Comparison of ENCODE assay signal across 16 cellular contexts in genomic region chr2:191657977-191658376, GRCh38. TPM values are rescaled to one million over a fixed set of nuclear protein-coding genes. Genes with fewer than 3 reads are reported as not detected.
DNase-seq lines count a peak whose midpoint lies in the region; ATAC-seq and TF ChIP-seq lines count a peak whose summit lies in the region.
"Had no signal": no experiment of that assay in that cellular context is flagged by ENCODE, and none has a peak within 500 bp of the region (broad histone marks: within the 10 kb centered on the region; RNA-seq: fewer than 3 reads in every experiment).

No MANE protein-coding gene starts in this region.

- H4K20me1 ChIP-seq in OCI-LY7 (ENCODE audit: insufficient read depth, low read length) = no peaks in the 10 kb centered on the region

- H3K4me1 ChIP-seq in gastroesophageal sphincter (no peaks in the 10 kb centered on the region), OCI-LY7 (ENCODE audit: insufficient read depth, low read length, poor library complexity, severe bottlenecking) (no peaks in the 10 kb centered on the region)
- H3K4me1 ChIP-seq: BE2C, neural progenitor cell had no signal

- H3K4me2 ChIP-seq in OCI-LY7 (ENCODE audit: low read length) = no peak overlapping the region
- H3K4me2 ChIP-seq: neural progenitor cell had no signal

- H3K9me2 ChIP-seq in OCI-LY7 (ENCODE audit: insufficient read depth, low read length) = no peaks in the 10 kb centered on the region

- H3K27me3 Mint-ChIP-seq in CD4-positive, alpha-beta T cell = no peaks in the 10 kb centered on the region
- H3K27me3 Mint-ChIP-seq: memory B cell had no signal

- intact Hi-C loops in OCI-LY7 (cut with micrococcal nuclease; ENCODE audit: unreplicated experiment) = no loop called here
- intact Hi-C loops in CD4-positive, alpha-beta T cell (cut with DNase I, micrococcal nuclease) = no loop called here

- H3K36me3 Mint-ChIP-seq in CD4-positive, alpha-beta T cell (ENCODE audit: low read depth) = no peaks in the 10 kb centered on the region
- H3K36me3 Mint-ChIP-seq: memory B cell, neural progenitor cell had no signal

- CTCF ChIA-PET in OCI-LY7 (lab: Charles Lee; ENCODE audit: unreplicated experiment) = no interaction called here
- CTCF ChIA-PET in CD4-positive, alpha-beta T cell (lab: Charles Lee) = no interaction called here

- H3K9me3 ChIP-seq in gastroesophageal sphincter (no peaks in the 10 kb centered on the region), OCI-LY7 (ENCODE audit: low read length) (no peaks in the 10 kb centered on the region)
- no peaks in the 10 kb centered on the region for H3K9me3 ChIP-seq in CD4-positive, alpha-beta T cell (ENCODE audit: control insufficient read depth, low read length)
- H3K9me3 ChIP-seq: BE2C, right lobe of liver had no signal

- DNase-seq in AG08396 (ENCODE audit: low spot score) (peak; percentile 15), HCEC 1CT (peak; percentile 83), brain microvascular endothelial cell (peak; percentile 28), NCI-H2171 treated with DMSO at 0.1 percent for 48 hours (lab: John Stamatoyannopoulos, UW) (no peak), OCI-LY7 (ENCODE audit: low spot score) (no peak)
- no peak for DNase-seq in CD4-positive, alpha-beta T cell
- DNase-seq: activated gamma-delta T cell, BE2C, dorsolateral prefrontal cortex, NCI-H1048, NCI-H2171, right lobe of liver had no signal

- ATAC-seq in gastroesophageal sphincter (peak; percentile 25), GM19452 (IDR thresholded peaks at IDR 0.05; ENCODE audit: unreplicated experiment) (no peak)
- ATAC-seq in CD4-positive, alpha-beta T cell (ENCODE audit: poor library complexity) = no peak
- ATAC-seq: right lobe of liver had no signal

- H3K27ac ChIP-seq in brain microvascular endothelial cell = no peak overlapping the region
- H3K27ac ChIP-seq in gastroesophageal sphincter = no peak overlapping the region
- H3K27ac ChIP-seq in OCI-LY7 (ENCODE audit: low read depth, low read length, poor library complexity, severe bottlenecking) = no peak overlapping the region
- no peak overlapping the region for H3K27ac ChIP-seq in CD4-positive, alpha-beta T cell (ENCODE audit: low read depth, low read length)
- H3K27ac ChIP-seq: dorsolateral prefrontal cortex, neural progenitor cell had no signal

- no peaks in the 10 kb centered on the region for H3K79me2 ChIP-seq in OCI-LY7 (ENCODE audit: insufficient read depth, low read depth, low read length)

- no peaks in the 10 kb centered on the region for H3K4me1 Mint-ChIP-seq in CD4-positive, alpha-beta T cell (ENCODE audit: low read depth)
- H3K4me1 Mint-ChIP-seq: memory B cell, neural progenitor cell had no signal

- no peak for TF ChIP-seq EP300 in gastroesophageal sphincter (IDR thresholded peaks at IDR 0.05)

- no peaks in the 10 kb centered on the region for H3K9me3 Mint-ChIP-seq in CD4-positive, alpha-beta T cell
- H3K9me3 Mint-ChIP-seq: neural progenitor cell had no signal

- in situ Hi-C loops in brain microvascular endothelial cell (cut with HindIII; ENCODE audit: low pct_ligation_motif_present, low sequenced_read_pairs) = no loop called here

- H3K4me3 Mint-ChIP-seq in CD4-positive, alpha-beta T cell = no peak overlapping the region
- H3K4me3 Mint-ChIP-seq: memory B cell, neural progenitor cell had no signal

- H3K27me3 ChIP-seq in brain microvascular endothelial cell (replicated peaks) = no peaks in the 10 kb centered on the region
- H3K27me3 ChIP-seq in gastroesophageal sphincter = no peaks in the 10 kb centered on the region
- H3K27me3 ChIP-seq in CD4-positive, alpha-beta T cell (ENCODE audit: control insufficient read depth, insufficient read depth, low read length) = no peaks in the 10 kb centered on the region
- H3K27me3 ChIP-seq: BE2C, dorsolateral prefrontal cortex, neural progenitor cell, right lobe of liver had no signal

- TF ChIP-seq CTCF in brain microvascular endothelial cell (IDR thresholded peaks at IDR 0.05; ENCODE audit: low read depth, low read length, missing control alignments) = no peak
- TF ChIP-seq CTCF in gastroesophageal sphincter (IDR thresholded peaks at IDR 0.05) = no peak
- no peak for TF ChIP-seq CTCF in OCI-LY7 (conservative IDR thresholded peaks at IDR 0.05; ENCODE audit: low read length)
- TF ChIP-seq CTCF in CD4-positive, alpha-beta T cell (IDR thresholded peaks at IDR 0.05) = no peak

- BruUV-seq in OCI-LY7 (replicated peaks; lab: Mats Ljungman, UMichigan) = no TSS peak

- no peak overlapping the region for H3K27ac Mint-ChIP-seq in CD4-positive, alpha-beta T cell
- H3K27ac Mint-ChIP-seq: memory B cell, neural progenitor cell had no signal

- H3K36me3 ChIP-seq in brain microvascular endothelial cell (replicated peaks) = no peaks in the 10 kb centered on the region
- no peaks in the 10 kb centered on the region for H3K36me3 ChIP-seq in gastroesophageal sphincter
- H3K36me3 ChIP-seq in OCI-LY7 (ENCODE audit: insufficient read depth, low read length) = no peaks in the 10 kb centered on the region
- H3K36me3 ChIP-seq: BE2C, neural progenitor cell, right lobe of liver had no signal

- no peak overlapping the region for H3K4me3 ChIP-seq in brain microvascular endothelial cell (ENCODE audit: low read depth, low read length)
- H3K4me3 ChIP-seq in gastroesophageal sphincter = no peak overlapping the region
- H3K4me3 ChIP-seq in OCI-LY7 (ENCODE audit: low read depth, low read length, poor library complexity, severe bottlenecking) = no peak overlapping the region
- H3K4me3 ChIP-seq: dorsolateral prefrontal cortex, neural progenitor cell, right lobe of liver had no signal

- POLR2A ChIA-PET in OCI-LY7 (lab: Charles Lee) = interaction anchor here (0.5 to 0.8 kb wide), 2 partner anchors 44 to 50 kb away, joined by 3 to 4 read pairs; no protein-coding TSS in a partner anchor
- POLR2A ChIA-PET in CD4-positive, alpha-beta T cell (lab: Charles Lee) = interaction anchor here (1.1 to 1.3 kb wide), 2 partner anchors 18 to 20 kb away, joined by 4 to 9 read pairs; partner anchors contain the start of gene NABP1

- no peak overlapping the region for H2AFZ ChIP-seq in OCI-LY7 (ENCODE audit: low read length)
- H2AFZ ChIP-seq: neural progenitor cell had no signal

- TF ChIP-seq POLR2A in gastroesophageal sphincter (IDR thresholded peaks at IDR 0.05) = no peak

RNA-seq across cellular contexts. Expression of gene NABP1, which starts 20.0 kb away (rescaled TPM):
- total RNA-seq in gastroesophageal sphincter = 10 to 100 TPM in 2 of 4 donors, 1 to 10 TPM in 2; 2.8 to 30.7 (median 7.9) TPM
- total RNA-seq in OCI-LY7 (2014; rRNA removed; shearing (Covaris generic)) = 16.7 and 18.9 TPM in 2 replicates
- total RNA-seq in OCI-LY7 (2022) = 36.0 and 42.5 TPM in 2 replicates
- 10 to 100 TPM; 32.0 to 32.9 TPM for total RNA-seq in CD4-positive, alpha-beta T cell

Comparison
In these comparisons a context has a peak if more than half of its experiments do, and no peak if none do; other contexts are left out.
1. DNase-seq: peak in AG08396 (single experiment), HCEC 1CT (single experiment) and brain microvascular endothelial cell (single experiment); none in NCI-H2171 treated with DMSO at 0.1 percent for 48 hours (single experiment), OCI-LY7 (single experiment) and CD4-positive, alpha-beta T cell (0 of 10).